Comparison of ENCODE assay signal across 19 cellular contexts in the genomic region with DNA sequence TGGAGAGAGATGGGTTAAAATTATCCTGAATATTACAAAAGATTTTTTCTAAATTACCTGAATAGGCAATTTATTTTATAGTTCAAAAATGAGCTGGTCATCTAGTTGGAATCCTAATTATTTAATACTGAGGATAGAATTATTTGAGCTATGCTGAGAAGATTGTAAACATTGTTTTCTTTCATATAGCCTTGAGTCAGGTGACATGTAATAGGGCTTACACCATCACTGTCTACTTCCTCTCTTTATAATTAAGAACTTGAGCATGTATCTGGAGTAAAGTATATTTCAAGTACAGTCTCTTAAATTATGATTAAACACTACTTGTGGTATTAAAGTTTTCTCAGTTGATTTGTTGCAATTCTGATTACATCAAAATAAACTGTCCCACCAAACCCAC.
"Had no signal": no experiment of that assay in that cellular context is flagged by ENCODE, and none has a peak within 500 bp of the region (broad histone marks: within the 10 kb centered on the region; RNA-seq: fewer than 3 reads in every experiment).

No MANE protein-coding gene starts in this region.

- H3K27me3 ChIP-seq: dorsolateral prefrontal cortex, neutrophil, pancreas, sigmoid colon had no signal

- H3K36me3 ChIP-seq: lower lobe of right lung, neutrophil, pancreas, sigmoid colon had no signal

- H3K4me3 ChIP-seq: dorsolateral prefrontal cortex, lower lobe of right lung, pancreas, sigmoid colon had no signal

- FAIRE-seq: bronchial epithelial cell, islet of Langerhans, pancreas had no signal

- DNase-seq: activated B cell treated with CpG ODN at 0.5 μM for 24 hours; activated CD4-positive, alpha-beta memory T cell treated with anti-CD3 and anti-CD28 coated beads for 36 hours; activated CD4-positive, alpha-beta T cell treated with anti-CD3 and anti-CD28 coated beads for 4 hours; activated gamma-delta T cell treated with Interleukin-2 at 50 U/mL for 16 hours; activated T-cell treated with anti-CD3 and anti-CD28 coated beads for 4 hours; dorsolateral prefrontal cortex; left cardiac atrium; lower lobe of right lung; natural killer cell; sigmoid colon; stimulated activated CD4-positive, alpha-beta T cell treated with anti-CD3 and anti-CD28 coated beads, Interleukin-1b, Interleukin-23, amount 100 ng/mL, for 48 hours; stimulated activated CD8-positive, alpha-beta memory T cell treated with anti-CD3 and anti-CD28 coated beads, Interleukin-4, amount 100 ng/mL, for 48 hours; stimulated activated naive CD4-positive, alpha-beta T cell had no signal

- ATAC-seq: activated naive CD4-positive, alpha-beta T cell treated with anti-CD3 and anti-CD28 coated beads, Interleukin-2, amount 50 U/mL, for 72 hours; left cardiac atrium; lower lobe of right lung; natural killer cell; pancreas had no signal

- H3K27ac ChIP-seq: dorsolateral prefrontal cortex, epithelial cell of prostate, lower lobe of right lung, neutrophil, pancreas, sigmoid colon had no signal

- H3K4me1 ChIP-seq: lower lobe of right lung, pancreas, sigmoid colon had no signal

- H3K9me3 ChIP-seq: lower lobe of right lung, neutrophil, pancreas, sigmoid colon had no signal
